Comparison of ENCODE assay signal across 8 cellular contexts in the genomic region with DNA sequence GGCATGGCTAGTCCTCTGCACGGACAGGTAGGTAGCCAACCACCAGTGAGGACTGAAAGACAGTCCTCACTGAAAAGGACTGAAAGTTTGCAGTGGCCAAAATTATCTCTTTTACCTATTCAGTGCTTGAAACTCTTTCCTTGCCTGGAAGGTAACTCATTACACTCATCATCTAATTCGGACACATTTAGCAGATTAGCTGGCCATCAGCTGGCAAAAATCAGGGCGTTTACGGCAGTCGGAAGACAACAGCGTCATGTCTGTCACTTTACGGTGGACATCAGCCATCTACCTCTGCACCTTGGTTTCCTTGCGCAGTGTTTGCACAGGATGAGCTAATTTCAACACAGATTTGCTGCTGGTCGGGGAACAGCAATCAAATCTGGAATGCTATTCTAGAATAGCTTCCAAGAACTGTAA. TPM values are rescaled to one million over a fixed set of nuclear protein-coding genes. Genes with fewer than 3 reads are reported as not detected.
DNase-seq lines count a peak whose midpoint lies in the region; ATAC-seq and TF ChIP-seq lines count a peak whose summit lies in the region.

No MANE protein-coding gene starts in this region.

- TF ChIP-seq RAD21 in liver (IDR thresholded peaks at IDR 0.05) = no peak

- intact Hi-C loops in stomach (cut with DNase I; ENCODE audit: low total_unique reads) = no loop called here

- peak; percentile 18 for ATAC-seq in GM21576 (IDR thresholded peaks at IDR 0.05; ENCODE audit: unreplicated experiment)
- ATAC-seq in SK-N-SH treated with all-trans-retinoic acid at 6 μM for 48 hours = peak; percentile 39

- H3K36me3 ChIP-seq in HUES64 (ENCODE audit: insufficient read depth, low read length) (no peaks in the 10 kb centered on the region), liver (ENCODE audit: control insufficient read depth in 4 of 4, insufficient read depth in 3 of 4, low read depth in 1 of 4, low read length in 3 of 4) (no peaks in the 10 kb centered on the region), stomach (peaks cover 0 to under 1% (median 0%) of the 10 kb centered on the region in 4 donors)

- H3K4me3 ChIP-seq in HUES64 (ENCODE audit: low read length) (peak overlapping the region; percentile 95), liver (ENCODE audit: low read depth in 1 of 3, low read length in 3 of 3) (peak overlapping the region; percentile 85 to 92 (median 91)), stomach (peak overlapping the region; percentile 67 to 94 (median 84))

- no peaks in the 10 kb centered on the region for H3K9me3 ChIP-seq in HUES64 (ENCODE audit: insufficient read depth, low read depth, low read length)
- H3K9me3 ChIP-seq in liver (ENCODE audit: control insufficient read depth in 4 of 4, low read length in 3 of 4) = no peaks in the 10 kb centered on the region
- no peaks in the 10 kb centered on the region for H3K9me3 ChIP-seq in stomach

- TF ChIP-seq CTCF in liver (IDR thresholded peaks at IDR 0.05; ENCODE audit: low read depth, low read length, missing input control) (no peak), stomach (IDR thresholded peaks at IDR 0.05) (no peak)

- peak overlapping the region; percentile 89 for H3K27ac ChIP-seq in HUES64 (ENCODE audit: low read depth, low read length)
- H3K27ac ChIP-seq in liver (ENCODE audit: low read depth in 1 of 2, low read length in 2 of 2) = peak overlapping the region; percentile 96 to 98
- peak overlapping the region; percentile 95 to 98 (median 98) for H3K27ac ChIP-seq in stomach

- H3K9ac ChIP-seq in HUES64 (ENCODE audit: low read depth, low read length) (peak overlapping the region; percentile 91), liver (ENCODE audit: low read depth in 1 of 2, low read length in 2 of 2) (peak overlapping the region; percentile 65 to 75)

- no peaks in the 10 kb centered on the region for H3K27me3 ChIP-seq in HUES64 (ENCODE audit: insufficient read depth, low read length)
- no peaks in the 10 kb centered on the region for H3K27me3 ChIP-seq in liver (ENCODE audit: control insufficient read depth in 4 of 4, insufficient read depth in 4 of 4, low read length in 3 of 4)
- no peaks in the 10 kb centered on the region for H3K27me3 ChIP-seq in stomach

- DNase-seq in NCI-H1694 treated with DMSO at 0.1 percent for 48 hours (lab: John Stamatoyannopoulos, UW) (peak; percentile 32), NCI-H1694 (lab: John Stamatoyannopoulos, UW) (no peak), cerebellum (ENCODE audit: low spot score) (peak; percentile 56), stomach (peak; percentile 38)

- no peak for TF ChIP-seq EP300 in stomach (IDR thresholded peaks at IDR 0.05)

- peaks cover 7% of the 10 kb centered on the region; the same call in 1 of the 2 replicates for H3K4me1 ChIP-seq in HUES64 (ENCODE audit: insufficient read depth, low read length)
- H3K4me1 ChIP-seq in liver (ENCODE audit: control insufficient read depth in 4 of 4, insufficient read depth in 4 of 4, low read length in 3 of 4) = peaks cover 8 to 16% (median 13%) of the 10 kb centered on the region in 4 donors
- peaks cover 24 to 49% (median 36%) of the 10 kb centered on the region in 4 donors for H3K4me1 ChIP-seq in stomach

- 6% methylated on average over 9 of the region's 9 CpGs for WGBS in HUES64
- WGBS in liver = under 1% methylated on average over 9 of the region's 9 CpGs
- WGBS in stomach, 5 donors = 1 to 2% (median 1%) methylated on average over 9 of the region's 9 CpGs

- no peak for TF ChIP-seq POLR2A in stomach (IDR thresholded peaks at IDR 0.05)

TF ChIP-seq in SK-N-SH treated with all-trans-retinoic acid at 6 μM for 48 hours, 23 proteins besides CTCF, POLR2A, EP300 and RAD21:
- TF ChIP-seq ZC3H10 (CRISPR knock-in tag; IDR thresholded peaks at IDR 0.05) = no peak
- TF ChIP-seq ZNF70 (CRISPR knock-in tag; IDR thresholded peaks at IDR 0.05) = 0 out of 2 replicates have a peak, but pooled peaks have one; percentile 25

TF ChIP-seq in liver, 16 proteins besides CTCF, POLR2A, EP300 and RAD21:
- TF ChIP-seq HNF4G (IDR thresholded peaks at IDR 0.05) (peak; percentile 22), TAF1 (conservative IDR thresholded peaks at IDR 0.05) (peak; percentile 85), ATF3 (IDR thresholded peaks at IDR 0.05) (no peak), JUND (IDR thresholded peaks at IDR 0.05) (peak in 1 of 2 donors; percentile 34), NR2F2 (IDR thresholded peaks at IDR 0.05) (no peak), GABPA (IDR thresholded peaks at IDR 0.05 in 1 of 2, conservative IDR thresholded peaks at IDR 0.05 in 1 of 2) (peak in 1 of 2 donors; percentile 11), FOXA1 (IDR thresholded peaks at IDR 0.05) (no peak), EGR1 (IDR thresholded peaks at IDR 0.05; ENCODE audit: low read depth in 2 of 2) (peak in 1 of 2 donors; percentile 20), HNF4A (conservative IDR thresholded peaks at IDR 0.05) (peak; percentile 47 to 48), SP1 (IDR thresholded peaks at IDR 0.05) (peak; percentile 69), YY1 (IDR thresholded peaks at IDR 0.05) (peak; percentile 44), RXRA (IDR thresholded peaks at IDR 0.05) (peak; percentile 51 to 53), FOXA2 (IDR thresholded peaks at IDR 0.05) (peak; percentile 42)
- TF ChIP-seq, protein P1, sequence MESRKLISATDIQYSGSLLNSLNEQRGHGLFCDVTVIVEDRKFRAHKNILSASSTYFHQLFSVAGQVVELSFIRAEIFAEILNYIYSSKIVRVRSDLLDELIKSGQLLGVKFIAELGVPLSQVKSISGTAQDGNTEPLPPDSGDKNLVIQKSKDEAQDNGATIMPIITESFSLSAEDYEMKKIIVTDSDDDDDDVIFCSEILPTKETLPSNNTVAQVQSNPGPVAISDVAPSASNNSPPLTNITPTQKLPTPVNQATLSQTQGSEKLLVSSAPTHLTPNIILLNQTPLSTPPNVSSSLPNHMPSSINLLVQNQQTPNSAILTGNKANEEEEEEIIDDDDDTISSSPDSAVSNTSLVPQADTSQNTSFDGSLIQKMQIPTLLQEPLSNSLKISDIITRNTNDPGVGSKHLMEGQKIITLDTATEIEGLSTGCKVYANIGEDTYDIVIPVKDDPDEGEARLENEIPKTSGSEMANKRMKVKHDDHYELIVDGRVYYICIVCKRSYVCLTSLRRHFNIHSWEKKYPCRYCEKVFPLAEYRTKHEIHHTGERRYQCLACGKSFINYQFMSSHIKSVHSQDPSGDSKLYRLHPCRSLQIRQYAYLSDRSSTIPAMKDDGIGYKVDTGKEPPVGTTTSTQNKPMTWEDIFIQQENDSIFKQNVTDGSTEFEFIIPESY (IDR thresholded peaks at IDR 0.05) = no peak
- TF ChIP-seq, protein P2, sequence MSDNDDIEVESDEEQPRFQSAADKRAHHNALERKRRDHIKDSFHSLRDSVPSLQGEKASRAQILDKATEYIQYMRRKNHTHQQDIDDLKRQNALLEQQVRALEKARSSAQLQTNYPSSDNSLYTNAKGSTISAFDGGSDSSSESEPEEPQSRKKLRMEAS (IDR thresholded peaks at IDR 0.05) = no peak
- TF ChIP-seq, protein P3, sequence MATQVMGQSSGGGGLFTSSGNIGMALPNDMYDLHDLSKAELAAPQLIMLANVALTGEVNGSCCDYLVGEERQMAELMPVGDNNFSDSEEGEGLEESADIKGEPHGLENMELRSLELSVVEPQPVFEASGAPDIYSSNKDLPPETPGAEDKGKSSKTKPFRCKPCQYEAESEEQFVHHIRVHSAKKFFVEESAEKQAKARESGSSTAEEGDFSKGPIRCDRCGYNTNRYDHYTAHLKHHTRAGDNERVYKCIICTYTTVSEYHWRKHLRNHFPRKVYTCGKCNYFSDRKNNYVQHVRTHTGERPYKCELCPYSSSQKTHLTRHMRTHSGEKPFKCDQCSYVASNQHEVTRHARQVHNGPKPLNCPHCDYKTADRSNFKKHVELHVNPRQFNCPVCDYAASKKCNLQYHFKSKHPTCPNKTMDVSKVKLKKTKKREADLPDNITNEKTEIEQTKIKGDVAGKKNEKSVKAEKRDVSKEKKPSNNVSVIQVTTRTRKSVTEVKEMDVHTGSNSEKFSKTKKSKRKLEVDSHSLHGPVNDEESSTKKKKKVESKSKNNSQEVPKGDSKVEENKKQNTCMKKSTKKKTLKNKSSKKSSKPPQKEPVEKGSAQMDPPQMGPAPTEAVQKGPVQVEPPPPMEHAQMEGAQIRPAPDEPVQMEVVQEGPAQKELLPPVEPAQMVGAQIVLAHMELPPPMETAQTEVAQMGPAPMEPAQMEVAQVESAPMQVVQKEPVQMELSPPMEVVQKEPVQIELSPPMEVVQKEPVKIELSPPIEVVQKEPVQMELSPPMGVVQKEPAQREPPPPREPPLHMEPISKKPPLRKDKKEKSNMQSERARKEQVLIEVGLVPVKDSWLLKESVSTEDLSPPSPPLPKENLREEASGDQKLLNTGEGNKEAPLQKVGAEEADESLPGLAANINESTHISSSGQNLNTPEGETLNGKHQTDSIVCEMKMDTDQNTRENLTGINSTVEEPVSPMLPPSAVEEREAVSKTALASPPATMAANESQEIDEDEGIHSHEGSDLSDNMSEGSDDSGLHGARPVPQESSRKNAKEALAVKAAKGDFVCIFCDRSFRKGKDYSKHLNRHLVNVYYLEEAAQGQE (IDR thresholded peaks at IDR 0.05) = no peak

RNA-seq across cellular contexts. Expression of gene ANXA7, which starts 0.7 kb away (rescaled TPM):
- 50.6 TPM for polyA plus RNA-seq in HUES64 (2013, experiment 1 of 2)
- polyA plus RNA-seq in HUES64 (2013, experiment 2 of 2) = 49.4 TPM
- total RNA-seq in cerebellum = 26.1 TPM
- 10 to 100 TPM; 71.6 to 93.0 TPM for total RNA-seq in liver
- 10 to 100 TPM; 87.0 to 93.4 TPM for polyA plus RNA-seq in liver
- total RNA-seq in stomach = 100 to 1,000 TPM in 1 of 5 donors, 10 to 100 TPM in 4; 16.2 to 103 (median 60.6) TPM
- polyA plus RNA-seq in stomach = 10 to 100 TPM; 38.7 to 67.4 (median 55.7) TPM

RNA-seq across cellular contexts. Expression of gene MSS51, which starts 20.2 kb away (rescaled TPM):
- polyA plus RNA-seq in HUES64 (2013, experiment 1 of 2) = 0.55 TPM
- 0.70 TPM for polyA plus RNA-seq in HUES64 (2013, experiment 2 of 2)
- total RNA-seq in cerebellum (6.5 TPM), liver (1 to 10 TPM; 1.4 to 1.6 TPM), stomach (1 to 10 TPM in 3 of 5 donors, under 1 TPM in 1, not detected in 1; 0.87 to 6.1 (median 1.9) TPM)
- polyA plus RNA-seq in liver (under 1 TPM; 0.08 to 0.43 TPM), stomach (1 to 10 TPM in 1 of 3 donors, under 1 TPM in 2; 0.61 to 1.8 (median 0.62) TPM)

RNA-seq across cellular contexts. Expression of gene CFAP70, which starts 54.5 kb away (rescaled TPM):
- polyA plus RNA-seq in HUES64 (2013, experiment 1 of 2) = 0.30 TPM
- 0.44 TPM for polyA plus RNA-seq in HUES64 (2013, experiment 2 of 2)
- total RNA-seq in cerebellum = 3.6 TPM
- total RNA-seq in liver = 1 to 10 TPM in 1 of 2 donors, under 1 TPM in 1; 0.98 to 2.3 TPM
- under 1 TPM; 0.46 to 0.61 TPM for polyA plus RNA-seq in liver
- total RNA-seq in stomach = 1 to 10 TPM in 4 of 5 donors, under 1 TPM in 1; 0.29 to 9.0 (median 1.8) TPM
- 1 to 10 TPM in 2 of 3 donors, under 1 TPM in 1; 0.31 to 3.2 (median 2.5) TPM for polyA plus RNA-seq in stomach
